ENCODE assay signal across 20 cellular contexts in the genomic region with DNA sequence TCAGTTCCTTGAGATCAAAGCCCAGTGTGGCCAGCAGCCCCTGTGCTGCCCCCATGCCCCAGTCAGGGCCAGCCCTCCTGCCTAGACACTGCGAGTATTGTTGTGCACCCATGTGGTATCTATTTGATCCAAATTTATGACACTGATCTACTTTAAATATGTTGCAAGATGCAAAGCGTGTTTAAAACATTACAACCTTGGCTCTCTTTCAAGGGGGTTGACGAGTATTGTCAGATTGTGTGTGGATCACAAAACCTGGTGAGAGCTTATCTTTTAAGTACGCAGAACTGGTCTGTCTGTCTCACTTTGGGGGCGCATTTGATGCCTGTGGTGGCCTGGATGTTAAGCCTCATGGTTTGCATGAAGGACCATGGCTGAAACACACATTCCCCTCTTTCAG.
"Had no signal": no experiment of that assay in that cellular context is flagged by ENCODE, and none has a peak within 500 bp of the region (broad histone marks: within the 10 kb centered on the region; RNA-seq: fewer than 3 reads in every experiment).

No MANE protein-coding gene starts in this region.

- DNase-seq: activated CD4-positive, alpha-beta T cell treated with anti-CD3 and anti-CD28 coated beads, Interleukin-2, amount 10 ng/mL, durations not matched to agents 7 days and 5 days; activated CD4-positive, CD25-positive, alpha-beta regulatory T cell treated with anti-CD3 and anti-CD28 coated beads, Interleukin-2, amount 50 U/mL, for 72 hours; activated CD8-positive, alpha-beta memory T cell treated with anti-CD3 and anti-CD28 coated beads, Interleukin-2, amount 10 ng/mL, durations not matched to agents 7 days and 5 days; activated CD8-positive, alpha-beta T cell treated with anti-CD3 and anti-CD28 coated beads for 36 hours; activated gamma-delta T cell treated with Interleukin-2 at 50 U/mL for 16 hours; activated T-cell treated with anti-CD3 and anti-CD28 coated beads for 4 hours; aorta; brain microvascular endothelial cell; caudate nucleus; dermis blood vessel endothelial cell; effector CD8-positive, alpha-beta T cell; mucosa of descending colon; posterior cingulate gyrus; spleen; stimulated activated CD4-positive, alpha-beta T cell treated with anti-CD3 and anti-CD28 coated beads, Interleukin-4, amount 100 ng/mL, for 1 hour; stimulated activated naive CD4-positive, alpha-beta T cell; SW 1271; T-helper 17 cell; thyroid gland had no signal

- H3K9me3 ChIP-seq: heart left ventricle, mucosa of descending colon, spleen, thyroid gland had no signal

- H3K36me3 ChIP-seq: heart left ventricle, spleen, thyroid gland had no signal

- H3K27ac ChIP-seq: brain microvascular endothelial cell had no signal

- H3K4me3 ChIP-seq: heart left ventricle, mucosa of descending colon, spleen, thyroid gland had no signal

- H3K27me3 ChIP-seq: brain microvascular endothelial cell, heart left ventricle, thyroid gland had no signal
